9 cellular contexts compared by ENCODE assay signal in the genomic region with DNA sequence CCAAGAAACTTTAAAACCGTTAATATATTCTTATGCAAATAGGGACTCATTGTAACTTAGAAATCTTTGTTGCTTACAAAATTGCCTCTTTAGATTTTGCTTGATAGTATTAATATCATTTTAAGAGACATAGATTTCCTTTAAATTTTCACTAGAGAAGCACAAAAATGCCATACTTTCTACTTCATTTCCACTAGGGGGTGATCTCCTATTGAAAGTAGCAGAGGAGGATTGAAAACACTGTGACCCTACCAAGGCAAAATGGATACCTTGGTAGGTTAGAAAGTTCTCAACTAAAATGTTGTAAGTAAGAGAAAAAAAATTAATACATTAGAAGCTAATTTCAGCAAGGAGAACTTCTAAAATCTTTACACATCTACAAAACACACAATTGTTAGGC.
A peak's percentile ranks its signal among the peaks of the same experiment; 100 is the strongest.
DNase-seq lines count a peak whose midpoint lies in the region; ATAC-seq and TF ChIP-seq lines count a peak whose summit lies in the region.
"Had no signal": no experiment of that assay in that cellular context is flagged by ENCODE, and none has a peak within 500 bp of the region (broad histone marks: within the 10 kb centered on the region; RNA-seq: fewer than 3 reads in every experiment).

No MANE protein-coding gene starts in this region.

- no peaks in the 10 kb centered on the region for H3K27me3 Mint-ChIP-seq in CD4-positive, CD25-positive, alpha-beta regulatory T cell
- H3K27me3 Mint-ChIP-seq in CD14-positive monocyte (ENCODE audit: low read depth in 3 of 3): no peaks in the 10 kb centered on the region
- H3K27me3 Mint-ChIP-seq: naive thymus-derived CD8-positive, alpha-beta T cell had no signal

- no peak overlapping the region for H3K27ac ChIP-seq in CD4-positive, CD25-positive, alpha-beta regulatory T cell (ENCODE audit: insufficient read depth, low read length, poor library complexity, severe bottlenecking)

- peaks cover 1% of the 10 kb centered on the region for H3K27me3 ChIP-seq in CD4-positive, CD25-positive, alpha-beta regulatory T cell (ENCODE audit: control insufficient read depth, insufficient read depth, low read length)

- no peak for ATAC-seq in CD4-positive, CD25-positive, alpha-beta regulatory T cell (ENCODE audit: low read depth in 2 of 2)
- ATAC-seq in GM18873 (IDR thresholded peaks at IDR 0.05; ENCODE audit: low FRiP score, unreplicated experiment) (peak; percentile 50), HG03342 (IDR thresholded peaks at IDR 0.05; ENCODE audit: unreplicated experiment) (peak; percentile 77)
- ATAC-seq: naive thymus-derived CD8-positive, alpha-beta T cell had no signal

- DNase-seq in CD4-positive, CD25-positive, alpha-beta regulatory T cell: peak in 2 of 3 donors; percentile 6 to 24
- DNase-seq in SK-N-DZ (ENCODE audit: low spot score) (peak; percentile 12), globus pallidus (ENCODE audit: low spot score) (peak; percentile 20), CD14-positive monocyte (ENCODE audit: low spot score) (no peak), GOT3 (lab: John Stamatoyannopoulos, UW) (no peak)
- no peak for DNase-seq in activated CD4-positive, CD25-positive, alpha-beta regulatory T cell (lab: John Stamatoyannopoulos, UW)

- H3K36me3 ChIP-seq in CD4-positive, CD25-positive, alpha-beta regulatory T cell (ENCODE audit: control insufficient read depth, insufficient read depth, low read length): no peaks in the 10 kb centered on the region

- H3K36me3 Mint-ChIP-seq in CD4-positive, CD25-positive, alpha-beta regulatory T cell: no peaks in the 10 kb centered on the region
- no peaks in the 10 kb centered on the region for H3K36me3 Mint-ChIP-seq in CD14-positive monocyte
- H3K36me3 Mint-ChIP-seq: naive thymus-derived CD8-positive, alpha-beta T cell had no signal

- H3K4me3 ChIP-seq in CD4-positive, CD25-positive, alpha-beta regulatory T cell (ENCODE audit: low read depth, low read length): no peak overlapping the region

- intact Hi-C loops in CD14-positive monocyte (cut with micrococcal nuclease): no loop called here

- no peaks in the 10 kb centered on the region for H3K9me3 ChIP-seq in CD4-positive, CD25-positive, alpha-beta regulatory T cell (ENCODE audit: control insufficient read depth in 2 of 2, low read length in 2 of 2)

- no peaks in the 10 kb centered on the region for H3K9me3 Mint-ChIP-seq in CD4-positive, CD25-positive, alpha-beta regulatory T cell
- no peaks in the 10 kb centered on the region for H3K9me3 Mint-ChIP-seq in CD14-positive monocyte
- H3K9me3 Mint-ChIP-seq: naive thymus-derived CD8-positive, alpha-beta T cell had no signal

- no peak overlapping the region for H3K27ac Mint-ChIP-seq in CD4-positive, CD25-positive, alpha-beta regulatory T cell
- H3K27ac Mint-ChIP-seq in CD14-positive monocyte: no peak overlapping the region
- H3K27ac Mint-ChIP-seq: naive thymus-derived CD8-positive, alpha-beta T cell had no signal

- no peaks in the 10 kb centered on the region for H3K4me1 Mint-ChIP-seq in CD4-positive, CD25-positive, alpha-beta regulatory T cell
- no peaks in the 10 kb centered on the region for H3K4me1 Mint-ChIP-seq in CD14-positive monocyte
- H3K4me1 Mint-ChIP-seq: naive thymus-derived CD8-positive, alpha-beta T cell had no signal

- no peak overlapping the region for H3K4me3 Mint-ChIP-seq in CD4-positive, CD25-positive, alpha-beta regulatory T cell
- H3K4me3 Mint-ChIP-seq in CD14-positive monocyte: no peak overlapping the region
- H3K4me3 Mint-ChIP-seq: naive thymus-derived CD8-positive, alpha-beta T cell had no signal

- no peak for TF ChIP-seq CTCF in CD14-positive monocyte (IDR thresholded peaks at IDR 0.05)

- H3K4me1 ChIP-seq in CD4-positive, CD25-positive, alpha-beta regulatory T cell (ENCODE audit: control insufficient read depth, insufficient read depth, low read length, poor library complexity, severe bottlenecking): no peaks in the 10 kb centered on the region

Comparison
In these comparisons a context has a peak if more than half of its experiments do, and no peak if none do; other contexts are left out.
1. ATAC-seq: peak in GM18873 (single experiment) and HG03342 (single experiment); none in CD4-positive, CD25-positive, alpha-beta regulatory T cell (0 of 2).
2. DNase-seq: peak in CD4-positive, CD25-positive, alpha-beta regulatory T cell (2 of 3), SK-N-DZ (single experiment) and globus pallidus (single experiment); none in CD14-positive monocyte (single experiment), activated CD4-positive, CD25-positive, alpha-beta regulatory T cell (0 of 4) and GOT3 (single experiment).